ENCODE assay signal across 1 cellular context in the genomic region with DNA sequence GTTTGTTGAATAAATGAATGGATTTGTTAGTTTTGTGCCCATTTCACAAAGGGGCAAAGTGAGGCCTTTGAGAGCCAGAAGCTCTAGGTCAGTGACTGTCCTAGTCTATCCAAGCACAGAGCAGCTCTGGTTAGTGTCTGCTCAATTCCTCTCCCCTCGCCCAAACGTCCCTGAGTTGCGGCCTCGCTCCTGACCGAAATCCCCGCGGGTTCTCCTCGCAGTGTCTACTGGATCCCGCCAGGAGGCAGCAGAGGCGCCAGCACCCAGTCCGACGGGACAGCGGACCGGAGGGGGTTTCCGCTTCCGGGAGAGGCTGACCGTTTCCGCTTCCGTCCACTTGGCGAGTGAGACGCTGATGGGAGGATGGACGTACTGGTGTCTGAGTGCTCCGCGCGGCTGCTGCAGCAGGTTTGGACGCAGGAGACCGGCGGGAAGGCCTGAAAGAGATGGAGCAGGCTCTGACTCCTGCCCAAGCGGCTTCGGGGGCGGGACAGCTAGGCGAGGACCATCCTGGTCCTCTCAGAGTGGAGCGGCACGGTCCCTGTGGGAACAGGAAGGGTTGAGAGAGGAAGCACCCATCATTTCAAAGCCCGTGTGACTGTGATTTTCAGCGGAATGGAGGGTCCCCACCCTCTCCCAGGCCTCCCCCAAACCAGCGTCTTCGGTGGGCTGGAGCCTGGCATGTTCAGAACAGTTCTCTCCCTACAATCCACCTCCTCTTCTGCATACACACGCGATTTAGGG.
A peak's percentile ranks its signal among the peaks of the same experiment; 100 is the strongest.
TF ChIP-seq lines count a peak whose summit lies in the region.

Gene RARS1, plus strand, starts transcription at position 336 of the 744 bp plus-strand sequence. Its CDS starts 28 bp downstream, at position 364.

TF ChIP-seq in HepG2, 621 proteins besides CTCF, POLR2A, EP300 and RAD21 (continued from another document and continues in another):
- TF ChIP-seq ATF6 (CRISPR knock-in tag; conservative IDR thresholded peaks at IDR 0.05) (peak; percentile 75; the same call in 1 of the 2 replicates), ZNF576 (CRISPR knock-in tag; IDR thresholded peaks at IDR 0.05) (no peak), ZC3H4 (CRISPR knock-in tag; IDR thresholded peaks at IDR 0.05; ENCODE audit: borderline replicate concordance) (no peak), ERF (CRISPR knock-in tag; IDR thresholded peaks at IDR 0.05) (peak; percentile 97), ARNTL (CRISPR knock-in tag; IDR thresholded peaks at IDR 0.05) (no peak), MATR3 (CRISPR knock-in tag; IDR thresholded peaks at IDR 0.05) (no peak), ZNF136 (CRISPR knock-in tag; IDR thresholded peaks at IDR 0.05; ENCODE audit: low read depth) (0 out of 2 replicates have a peak, but pooled peaks have one; percentile 20), FUBP1 (CRISPR knock-in tag; IDR thresholded peaks at IDR 0.05; ENCODE audit: borderline replicate concordance) (no peak), HMGXB3 (CRISPR knock-in tag; IDR thresholded peaks at IDR 0.05; ENCODE audit: borderline replicate concordance) (peak; percentile 87; the same call in 1 of the 2 replicates), ZNF644 (CRISPR knock-in tag; IDR thresholded peaks at IDR 0.05; ENCODE audit: low read depth) (no peak), KDM1A (CRISPR knock-in tag; IDR thresholded peaks at IDR 0.05) (no peak), REXO4 (CRISPR knock-in tag; IDR thresholded peaks at IDR 0.05; ENCODE audit: borderline replicate concordance) (no peak), KDM5B (CRISPR knock-in tag; IDR thresholded peaks at IDR 0.05; ENCODE audit: borderline replicate concordance) (peak; percentile 79; the same call in 1 of the 2 replicates), CEBPB (IDR thresholded peaks at IDR 0.05; ENCODE audit: borderline replicate concordance, low read depth, low read length) (no peak), DZIP1 (CRISPR knock-in tag; IDR thresholded peaks at IDR 0.05) (0 out of 2 replicates have a peak, but pooled peaks have one; percentile 33), FOXP1 (IDR thresholded peaks at IDR 0.05) (no peak), FOXP1 (CRISPR knock-in tag; IDR thresholded peaks at IDR 0.05) (peak; percentile 6; the same call in 1 of the 2 replicates), NR2F6 (IDR thresholded peaks at IDR 0.05) (no peak), NR2F6 (CRISPR knock-in tag; IDR thresholded peaks at IDR 0.05) (peak; percentile 73; the same call in 1 of the 2 replicates), ESRRA (CRISPR knock-in tag; IDR thresholded peaks at IDR 0.05; ENCODE audit: low read depth) (no peak), SNAPC4 (CRISPR knock-in tag; IDR thresholded peaks at IDR 0.05) (0 out of 2 replicates have a peak, but pooled peaks have one; percentile 42), ZSCAN25 (CRISPR knock-in tag; IDR thresholded peaks at IDR 0.05) (peak; percentile 25; the same call in 1 of the 2 replicates), FOXM1 (CRISPR knock-in tag; IDR thresholded peaks at IDR 0.05) (no peak), ZNF768 (CRISPR knock-in tag; IDR thresholded peaks at IDR 0.05) (peak; percentile 75; the same call in 1 of the 2 replicates), ATF5 (CRISPR knock-in tag; IDR thresholded peaks at IDR 0.05; ENCODE audit: low read depth) (no peak), SP140L (CRISPR knock-in tag; IDR thresholded peaks at IDR 0.05; ENCODE audit: borderline replicate concordance) (no peak), SCMH1 (CRISPR knock-in tag; IDR thresholded peaks at IDR 0.05; ENCODE audit: borderline replicate concordance) (no peak), CCAR2 (optimal IDR thresholded peaks at IDR 0.05; ENCODE audit: low read depth, low read length) (no peak), HNRNPH1 (optimal IDR thresholded peaks at IDR 0.05; ENCODE audit: low read depth, low read length) (no peak), ZNF564 (CRISPR knock-in tag; IDR thresholded peaks at IDR 0.05) (no peak; the same call in 1 of the 2 replicates)
- TF ChIP-seq, protein P1, sequence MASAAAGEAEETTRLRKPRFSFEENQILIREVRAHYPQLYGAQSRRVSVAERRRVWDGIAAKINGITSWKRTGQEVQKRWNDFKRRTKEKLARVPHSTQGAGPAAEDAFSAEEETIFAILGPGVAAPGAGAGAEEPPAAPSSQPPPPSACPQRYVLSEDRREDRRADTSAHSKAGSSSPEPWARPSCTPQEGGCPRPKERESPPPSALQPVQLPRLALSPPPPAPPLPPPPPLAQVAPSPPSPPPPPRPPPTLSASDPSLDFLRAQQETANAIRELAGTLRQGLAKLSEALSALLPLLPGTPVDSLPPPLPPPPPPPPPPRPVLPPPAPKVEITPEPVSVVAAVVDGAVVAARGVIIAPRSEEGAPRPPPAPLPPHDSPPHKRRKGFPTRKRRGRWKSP (CRISPR knock-in tag; IDR thresholded peaks at IDR 0.05), result peak; percentile 43; the same call in 1 of the 2 replicates
- TF ChIP-seq, protein P2, sequence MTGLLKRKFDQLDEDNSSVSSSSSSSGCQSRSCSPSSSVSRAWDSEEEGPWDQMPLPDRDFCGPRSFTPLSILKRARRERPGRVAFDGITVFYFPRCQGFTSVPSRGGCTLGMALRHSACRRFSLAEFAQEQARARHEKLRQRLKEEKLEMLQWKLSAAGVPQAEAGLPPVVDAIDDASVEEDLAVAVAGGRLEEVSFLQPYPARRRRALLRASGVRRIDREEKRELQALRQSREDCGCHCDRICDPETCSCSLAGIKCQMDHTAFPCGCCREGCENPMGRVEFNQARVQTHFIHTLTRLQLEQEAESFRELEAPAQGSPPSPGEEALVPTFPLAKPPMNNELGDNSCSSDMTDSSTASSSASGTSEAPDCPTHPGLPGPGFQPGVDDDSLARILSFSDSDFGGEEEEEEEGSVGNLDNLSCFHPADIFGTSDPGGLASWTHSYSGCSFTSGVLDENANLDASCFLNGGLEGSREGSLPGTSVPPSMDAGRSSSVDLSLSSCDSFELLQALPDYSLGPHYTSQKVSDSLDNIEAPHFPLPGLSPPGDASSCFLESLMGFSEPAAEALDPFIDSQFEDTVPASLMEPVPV (CRISPR knock-in tag; IDR thresholded peaks at IDR 0.05), result no peak
